In the genomic region with DNA sequence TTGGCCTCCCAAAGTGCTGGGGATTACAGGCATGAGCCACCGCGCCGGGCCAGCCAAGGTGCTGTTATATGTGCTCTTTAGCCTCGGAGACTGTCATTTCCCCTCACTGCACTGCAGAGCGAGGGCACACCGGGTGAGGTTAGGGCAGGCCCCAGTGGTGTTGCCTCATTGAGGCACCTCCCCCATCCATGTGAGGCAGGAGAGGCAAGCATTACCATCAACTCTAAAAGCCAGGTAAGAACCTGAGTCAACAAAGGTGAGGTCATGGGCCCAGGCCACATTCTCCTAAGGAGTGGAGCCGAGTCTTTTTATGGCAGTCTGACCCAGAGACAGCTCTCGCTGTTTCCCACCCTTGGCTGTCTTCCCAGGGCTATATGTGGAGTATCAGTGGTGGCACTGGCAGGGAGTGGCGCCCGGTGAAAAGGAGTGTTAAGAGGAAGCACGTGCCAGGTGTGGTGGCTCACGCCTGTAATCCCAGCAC, we compare ENCODE assay signal across 22 cellular contexts. TPM values are rescaled to one million over a fixed set of nuclear protein-coding genes. Genes with fewer than 3 reads are reported as not detected.
DNase-seq lines count a peak whose midpoint lies in the region; ATAC-seq and TF ChIP-seq lines count a peak whose summit lies in the region.
"Had no signal": no experiment of that assay in that cellular context is flagged by ENCODE, and none has a peak within 500 bp of the region (broad histone marks: within the 10 kb centered on the region; RNA-seq: fewer than 3 reads in every experiment).

No MANE protein-coding gene starts in this region.

- ATAC-seq in psoas muscle (no peak), GM21576 (IDR thresholded peaks at IDR 0.05; ENCODE audit: unreplicated experiment) (no peak)
- no peak for ATAC-seq in activated CD4-positive, CD25-positive, alpha-beta regulatory T cell treated with anti-CD3 and anti-CD28 coated beads, Interleukin-2, amount 50 U/mL, for 24 hours
- ATAC-seq: GM12878 had no signal

- H3K27me3 ChIP-seq in esophagus squamous epithelium (no peaks in the 10 kb centered on the region), psoas muscle (ENCODE audit: insufficient read depth in 3 of 3, low read length in 2 of 3) (no peaks in the 10 kb centered on the region)
- H3K27me3 ChIP-seq: cardiac muscle cell, esophagus muscularis mucosa, suprapubic skin had no signal

- DNase-seq in LoVo (ENCODE audit: low spot score) (peak; percentile 36), NOMO-1 treated with DMSO at 0.1 percent for 48 hours (lab: John Stamatoyannopoulos, UW; ENCODE audit: unreplicated experiment) (peak; percentile 27), esophagus squamous epithelium (lab: John Stamatoyannopoulos, UW) (no peak), psoas muscle (no peak), superior temporal gyrus (ENCODE audit: extremely low spot score) (no peak)
- DNase-seq: activated CD4-positive, alpha-beta memory T cell treated with anti-CD3 and anti-CD28 coated beads for 36 hours; DMS 273 treated with DMSO at 0.1 percent for 48 hours; H7; Karpas-422; NCI-H1436; WERI-Rb-1 had no signal

- H3K4me1 ChIP-seq in esophagus squamous epithelium: peaks cover 8 to 31% (median 9%) of the 10 kb centered on the region in 3 donors
- H3K4me1 ChIP-seq in psoas muscle: peaks cover 34% of the 10 kb centered on the region

- 90% methylated on average over 9 of the region's 12 CpGs; no CpG with 5 or more reads in 1 of the 2 donors for WGBS in esophagus squamous epithelium, 2 donors
- WGBS in psoas muscle, 3 donors: 87 to 90% (median 87%) methylated on average over 12 of the region's 12 CpGs

- intact Hi-C loops in esophagus squamous epithelium (cut with DNase I) (no loop called here), psoas muscle (cut with DNase I) (no loop called here)

- H3K27ac ChIP-seq in esophagus squamous epithelium (peak overlapping the region; percentile 1 to 74 (median 30)), psoas muscle (peak overlapping the region; percentile 78)
- H3K27ac ChIP-seq: cardiac muscle cell, esophagus muscularis mucosa, suprapubic skin, WERI-Rb-1 had no signal

- no peaks in the 10 kb centered on the region for H3K9me3 ChIP-seq in esophagus squamous epithelium
- H3K9me3 ChIP-seq in psoas muscle: no peaks in the 10 kb centered on the region
- H3K9me3 ChIP-seq: esophagus muscularis mucosa, suprapubic skin had no signal

- no peak for TF ChIP-seq POLR2A in esophagus squamous epithelium (IDR thresholded peaks at IDR 0.05)

- H3K4me3 ChIP-seq in esophagus squamous epithelium (no peak overlapping the region), psoas muscle (no peak overlapping the region)
- H3K4me3 ChIP-seq: cardiac muscle cell, esophagus muscularis mucosa, GM12878, suprapubic skin had no signal

- TF ChIP-seq CTCF in esophagus squamous epithelium (IDR thresholded peaks at IDR 0.05): no peak
- TF ChIP-seq CTCF in psoas muscle (IDR thresholded peaks at IDR 0.05): no peak

- peaks cover 19 to 100% (median 48%) of the 10 kb centered on the region in 3 donors for H3K36me3 ChIP-seq in esophagus squamous epithelium
- peaks cover 6 to 72% of the 10 kb centered on the region in 2 donors for H3K36me3 ChIP-seq in psoas muscle (ENCODE audit: insufficient read depth in 1 of 2, low read depth in 1 of 2)

RNA-seq across cellular contexts. Expression of a gene that starts 10.9 kb away (rescaled TPM):
- total RNA-seq in esophagus squamous epithelium (10 to 100 TPM; 11.6 to 84.4 (median 35.3) TPM), psoas muscle (1 to 10 TPM in 2 of 4 donors, under 1 TPM in 2; 0.55 to 1.9 (median 1.3) TPM)
- under 1 TPM; 0.59 to 0.96 (median 0.73) TPM for polyA plus RNA-seq in psoas muscle

RNA-seq across cellular contexts. Expression of a gene that starts 18.6 kb away (rescaled TPM):
- 10 to 100 TPM; 55.1 to 87.2 (median 58.6) TPM for total RNA-seq in esophagus squamous epithelium
- 10 to 100 TPM; 31.5 to 45.1 (median 39.8) TPM for total RNA-seq in psoas muscle
- 10 to 100 TPM; 34.9 to 58.8 (median 43.3) TPM for polyA plus RNA-seq in psoas muscle

RNA-seq across cellular contexts. Expression of a gene that starts 19.1 kb away (rescaled TPM):
- total RNA-seq in esophagus squamous epithelium: 10 to 100 TPM; 22.4 to 37.0 (median 28.6) TPM
- 10 to 100 TPM; 25.4 to 42.3 (median 41.2) TPM for total RNA-seq in psoas muscle
- polyA plus RNA-seq in psoas muscle: 10 to 100 TPM; 34.9 to 78.8 (median 59.0) TPM

RNA-seq across cellular contexts. Expression of a gene that starts 23.5 kb away (rescaled TPM):
- total RNA-seq in esophagus squamous epithelium (10 to 100 TPM; 25.1 to 41.4 (median 35.7) TPM), psoas muscle (10 to 100 TPM; 37.6 to 71.4 (median 59.5) TPM)
- polyA plus RNA-seq in psoas muscle: 100 to 1,000 TPM in 1 of 3 donors, 10 to 100 TPM in 2; 68.5 to 113 (median 88.8) TPM

RNA-seq across cellular contexts. Expression of a gene that starts 26.7 kb away (rescaled TPM):
- not detected for total RNA-seq in esophagus squamous epithelium
- not detected for total RNA-seq in psoas muscle
- polyA plus RNA-seq in psoas muscle: under 1 TPM in 2 of 3 donors, not detected in 1; 0.09 to 0.10 TPM
- total RNA-seq: activated CD4-positive, alpha-beta memory T cell treated with anti-CD3 and anti-CD28 coated beads for 36 hours; cardiac muscle cell; dermis microvascular lymphatic vessel endothelial cell; esophagus muscularis mucosa; GM12878; H7; mesothelial cell of epicardium; suprapubic skin; T-helper 2 cell treated with Interferon-gamma antibody and Interleukin-4, amounts not matched to agents 100 ng/mL and 5 ng/mL, for 36 hours had no signal
- polyA plus RNA-seq: AG04450, cardiac muscle cell, CD14-positive monocyte, GM12878 had no signal

Comparison
In these comparisons a context has a peak if more than half of its experiments do, and no peak if none do; other contexts are left out.
1. DNase-seq: peak in LoVo (single experiment) and NOMO-1 treated with DMSO at 0.1 percent for 48 hours (single experiment); none in esophagus squamous epithelium (single experiment), psoas muscle (0 of 2) and superior temporal gyrus (single experiment).
2. RNA of a gene that starts 10.9 kb away (total RNA-seq): 11.6 to 84.4 TPM in esophagus squamous epithelium; 0.55 to 1.9 TPM in psoas muscle; every median in the first group is over 4 times any median in the second.